ENCODE assay signal across 10 cellular contexts in genomic region chr6:150764638-150765456, GRCh38.
DNase-seq lines count a peak whose midpoint lies in the region; ATAC-seq and TF ChIP-seq lines count a peak whose summit lies in the region.
"Had no signal": no experiment of that assay in that cellular context is flagged by ENCODE, and none has a peak within 500 bp of the region (broad histone marks: within the 10 kb centered on the region; RNA-seq: fewer than 3 reads in every experiment).

No MANE protein-coding gene starts in this region.

- peak; percentile 26 for ATAC-seq in GM18909 (IDR thresholded peaks at IDR 0.05; ENCODE audit: poor library complexity, unreplicated experiment)
- ATAC-seq in HG02623 (IDR thresholded peaks at IDR 0.05; ENCODE audit: unreplicated experiment) = peak; percentile 19
- ATAC-seq: body of pancreas had no signal

- H3K4me3 ChIP-seq in LNCaP clone FGC (ENCODE audit: low read depth, low read length) = no peak overlapping the region
- H3K4me3 ChIP-seq: body of pancreas, SK-N-MC had no signal

- H3K9me3 Mint-ChIP-seq in neural crest cell = no peaks in the 10 kb centered on the region

- DNase-seq in LNCaP clone FGC (ENCODE audit: low read depth) = peak; percentile 51
- no peak for DNase-seq in neural crest cell (ENCODE audit: low read depth, low spot score)
- no peak for DNase-seq in DMS153 treated with DMSO at 0.1 percent for 48 hours (lab: John Stamatoyannopoulos, UW; ENCODE audit: unreplicated experiment)
- DNase-seq in stimulated activated CD4-positive, alpha-beta T cell treated with anti-CD3 and anti-CD28 coated beads, Interleukin-12 subunit alpha, Interleukin-12 subunit beta, amount 100 ng/mL, for 4 hours = no peak
- DNase-seq in NCI-H2227 (lab: John Stamatoyannopoulos, UW; ENCODE audit: unreplicated experiment) = no peak
- no peak for DNase-seq in A172 (ENCODE audit: low spot score)
- DNase-seq: body of pancreas had no signal

- peak overlapping the region; percentile 10 for H3K27ac Mint-ChIP-seq in neural crest cell (ENCODE audit: unreplicated experiment)

- H3K36me3 Mint-ChIP-seq in neural crest cell (ENCODE audit: low read depth) = peaks cover 3% of the 10 kb centered on the region

- peaks cover 58% of the 10 kb centered on the region for H3K4me1 Mint-ChIP-seq in neural crest cell

- H3K4me3 Mint-ChIP-seq in neural crest cell = no peak overlapping the region

- TF ChIP-seq CTCF in LNCaP clone FGC (IDR thresholded peaks at IDR 0.05; ENCODE audit: control insufficient read depth, extremely low read depth, insufficient read depth) (no peak), neural crest cell (conservative IDR thresholded peaks at IDR 0.05) (no peak)

- no peaks in the 10 kb centered on the region for H3K27me3 Mint-ChIP-seq in neural crest cell (ENCODE audit: low read depth)
